In the genomic region with DNA sequence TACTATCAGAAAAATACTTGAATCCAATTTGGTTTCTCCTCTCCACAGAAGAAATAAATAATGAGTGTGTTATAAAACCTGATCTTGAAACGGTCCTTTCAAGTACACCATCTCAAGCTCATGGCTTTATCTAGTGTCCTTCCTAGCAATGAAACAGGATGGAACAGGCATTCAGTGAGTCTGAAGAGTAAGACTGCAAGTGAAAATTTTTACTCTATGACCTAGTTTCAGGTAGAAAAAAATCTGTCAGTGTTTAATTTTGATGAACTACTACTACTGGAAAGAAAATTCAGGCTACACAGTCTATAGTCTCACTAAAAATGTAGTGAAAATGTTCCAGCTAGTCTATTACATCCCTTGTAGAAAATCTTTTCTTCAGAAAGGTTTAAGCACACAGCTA, we compare ENCODE assay signal across 1 cellular context.
TF ChIP-seq lines count a peak whose summit lies in the region.

No MANE protein-coding gene starts in this region.

TF ChIP-seq in WTC11, 78 proteins besides CTCF, POLR2A, EP300 and RAD21 (continued from another document):
- TF ChIP-seq ZNF512 (CRISPR knock-in tag; IDR thresholded peaks at IDR 0.05; ENCODE audit: borderline replicate concordance) = no peak
- TF ChIP-seq ZNF423 (CRISPR knock-in tag; IDR thresholded peaks at IDR 0.05) = no peak
- no peak for TF ChIP-seq SOX15 (CRISPR knock-in tag; IDR thresholded peaks at IDR 0.05)
- TF ChIP-seq, protein P1, sequence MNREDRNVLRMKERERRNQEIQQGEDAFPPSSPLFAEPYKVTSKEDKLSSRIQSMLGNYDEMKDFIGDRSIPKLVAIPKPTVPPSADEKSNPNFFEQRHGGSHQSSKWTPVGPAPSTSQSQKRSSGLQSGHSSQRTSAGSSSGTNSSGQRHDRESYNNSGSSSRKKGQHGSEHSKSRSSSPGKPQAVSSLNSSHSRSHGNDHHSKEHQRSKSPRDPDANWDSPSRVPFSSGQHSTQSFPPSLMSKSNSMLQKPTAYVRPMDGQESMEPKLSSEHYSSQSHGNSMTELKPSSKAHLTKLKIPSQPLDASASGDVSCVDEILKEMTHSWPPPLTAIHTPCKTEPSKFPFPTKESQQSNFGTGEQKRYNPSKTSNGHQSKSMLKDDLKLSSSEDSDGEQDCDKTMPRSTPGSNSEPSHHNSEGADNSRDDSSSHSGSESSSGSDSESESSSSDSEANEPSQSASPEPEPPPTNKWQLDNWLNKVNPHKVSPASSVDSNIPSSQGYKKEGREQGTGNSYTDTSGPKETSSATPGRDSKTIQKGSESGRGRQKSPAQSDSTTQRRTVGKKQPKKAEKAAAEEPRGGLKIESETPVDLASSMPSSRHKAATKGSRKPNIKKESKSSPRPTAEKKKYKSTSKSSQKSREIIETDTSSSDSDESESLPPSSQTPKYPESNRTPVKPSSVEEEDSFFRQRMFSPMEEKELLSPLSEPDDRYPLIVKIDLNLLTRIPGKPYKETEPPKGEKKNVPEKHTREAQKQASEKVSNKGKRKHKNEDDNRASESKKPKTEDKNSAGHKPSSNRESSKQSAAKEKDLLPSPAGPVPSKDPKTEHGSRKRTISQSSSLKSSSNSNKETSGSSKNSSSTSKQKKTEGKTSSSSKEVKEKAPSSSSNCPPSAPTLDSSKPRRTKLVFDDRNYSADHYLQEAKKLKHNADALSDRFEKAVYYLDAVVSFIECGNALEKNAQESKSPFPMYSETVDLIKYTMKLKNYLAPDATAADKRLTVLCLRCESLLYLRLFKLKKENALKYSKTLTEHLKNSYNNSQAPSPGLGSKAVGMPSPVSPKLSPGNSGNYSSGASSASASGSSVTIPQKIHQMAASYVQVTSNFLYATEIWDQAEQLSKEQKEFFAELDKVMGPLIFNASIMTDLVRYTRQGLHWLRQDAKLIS (CRISPR knock-in tag; IDR thresholded peaks at IDR 0.05; ENCODE audit: borderline replicate concordance) = no peak
